In genomic region chr5:59837071-59837470, GRCh38 we compare ENCODE assay signal across 17 cellular contexts. TPM values are rescaled to one million over a fixed set of nuclear protein-coding genes. Genes with fewer than 3 reads are reported as not detected.
DNase-seq lines count a peak whose midpoint lies in the region; FAIRE-seq and TF ChIP-seq lines count a peak whose summit lies in the region.
"Had no signal": no experiment of that assay in that cellular context is flagged by ENCODE, and none has a peak within 500 bp of the region (broad histone marks: within the 10 kb centered on the region; RNA-seq: fewer than 3 reads in every experiment).

No MANE protein-coding gene starts in this region.

- TF ChIP-seq CTCF in HFFc6 (IDR thresholded peaks at IDR 0.05), result no peak

- peaks cover 31% of the 10 kb centered on the region for H3K4me1 Mint-ChIP-seq in HFFc6 (ENCODE audit: low read depth)

- FAIRE-seq in HTR-8/SVneo (lab: Jason Lieb, UNC), result peak; percentile 9
- FAIRE-seq in RCC 7860 (lab: Jason Lieb, UNC), result no peak
- FAIRE-seq: A204.1, GM12892, GM18507, H1 had no signal

- H3K9me3 Mint-ChIP-seq in HFFc6, result no peaks in the 10 kb centered on the region
- H3K9me3 Mint-ChIP-seq: CD4-positive, alpha-beta T cell; H9 had no signal

- DNase-seq in SIG-M5 treated with dmso at 0.1 percent for 504 hours (lab: John Stamatoyannopoulos, UW; ENCODE audit: unreplicated experiment) (peak; percentile 14), SIG-M5 (lab: John Stamatoyannopoulos, UW) (no peak), HTR-8/SVneo (ENCODE audit: insufficient read length, low spot score) (no peak), amniotic epithelial cell (ENCODE audit: low read depth) (peak; percentile 52), RCC 7860 (ENCODE audit: low spot score) (no peak), HFFc6 (no peak), NCI-H146 treated with DMSO at 0.1 percent for 48 hours (lab: John Stamatoyannopoulos, UW; ENCODE audit: unreplicated experiment) (no peak)
- DNase-seq: ACHN; CD4-positive, alpha-beta T cell; DMS153; DMS79; GDM1; H9 had no signal

- no peak overlapping the region for H3K27ac Mint-ChIP-seq in HFFc6
- H3K27ac Mint-ChIP-seq: CD4-positive, alpha-beta T cell; H9 had no signal

- peaks cover 9% of the 10 kb centered on the region for H3K27me3 Mint-ChIP-seq in HFFc6 (ENCODE audit: insufficient read depth)

- H3K4me3 Mint-ChIP-seq in HFFc6, result no peak overlapping the region
- H3K4me3 Mint-ChIP-seq: CD4-positive, alpha-beta T cell; H9 had no signal

- H3K36me3 Mint-ChIP-seq in HFFc6 (ENCODE audit: low read depth), result no peaks in the 10 kb centered on the region

RNA-seq across cellular contexts. Expression of gene PDE4D, which starts 56.5 kb away (rescaled TPM):
- total RNA-seq in HFFc6 (2021; fragmentation: NEBNext Ultra II Directional; extraction: Animal tissue kit (Norgen Biotek cat#: 25700)), result 1 to 10 TPM; 1.8 to 7.3 (median 6.2) TPM

Comparison
In these comparisons a context has a peak if more than half of its experiments do, and no peak if none do; other contexts are left out.
1. DNase-seq: peak in SIG-M5 treated with dmso at 0.1 percent for 504 hours (single experiment) and amniotic epithelial cell (single experiment); none in SIG-M5 (single experiment), HTR-8/SVneo (single experiment), RCC 7860 (single experiment), HFFc6 (single experiment) and NCI-H146 treated with DMSO at 0.1 percent for 48 hours (single experiment).